ENCODE assay signal across 16 cellular contexts in the genomic region with DNA sequence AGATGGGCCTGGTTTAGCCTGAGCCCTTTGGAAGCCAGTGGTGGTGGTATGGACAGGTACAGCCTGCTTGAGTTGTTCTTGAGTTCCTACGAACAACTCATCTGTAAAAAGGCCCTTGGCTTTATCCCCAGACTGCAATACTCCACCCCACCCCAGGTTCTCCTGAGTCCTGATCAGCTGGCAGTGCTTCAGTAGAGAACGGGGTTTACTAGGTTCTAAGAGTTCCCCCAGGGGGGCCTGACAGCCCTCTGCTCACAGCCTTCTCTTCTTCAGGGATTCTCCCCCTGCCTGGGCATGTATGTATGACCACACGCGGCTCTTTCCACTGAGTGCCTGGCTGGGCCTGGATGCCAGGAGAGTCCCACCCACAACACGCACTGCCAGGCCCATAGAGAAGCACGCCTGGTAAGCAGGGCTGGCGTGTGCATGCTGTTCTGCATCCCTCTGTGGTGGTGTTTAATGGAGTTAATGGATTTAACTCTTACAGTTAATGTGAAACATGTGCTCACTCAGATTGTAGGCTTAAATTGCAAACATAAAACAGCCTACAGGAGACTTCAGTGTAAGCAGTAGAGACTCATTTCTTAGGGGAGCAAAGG. TPM values are rescaled to one million over a fixed set of nuclear protein-coding genes. Genes with fewer than 3 reads are reported as not detected.
A peak's percentile ranks its signal among the peaks of the same experiment; 100 is the strongest.
DNase-seq lines count a peak whose midpoint lies in the region; ATAC-seq, FAIRE-seq and TF ChIP-seq lines count a peak whose summit lies in the region.
"Had no signal": no experiment of that assay in that cellular context is flagged by ENCODE, and none has a peak within 500 bp of the region (broad histone marks: within the 10 kb centered on the region; RNA-seq: fewer than 3 reads in every experiment).

No MANE protein-coding gene starts in this region.

- no peaks in the 10 kb centered on the region for H4K20me1 ChIP-seq in HepG2 (ENCODE audit: insufficient read depth, low read length)

- H3K4me3 ChIP-seq in HepG2 (replicated peaks in 1 of 3; ENCODE audit: insufficient read depth in 1 of 3, low read depth in 2 of 3, low read length in 3 of 3) (no peak overlapping the region), right lobe of liver (no peak overlapping the region), esophagus squamous epithelium (no peak overlapping the region), trophoblast cell (ENCODE audit: low read depth, low read length) (no peak overlapping the region)

- H3K4me1 ChIP-seq in HepG2 (ENCODE audit: insufficient read depth, low read length), result no peaks in the 10 kb centered on the region
- H3K4me1 ChIP-seq in right lobe of liver, result no peaks in the 10 kb centered on the region
- peaks cover 0 to 14% (median 0%) of the 10 kb centered on the region in 3 donors for H3K4me1 ChIP-seq in esophagus squamous epithelium
- H3K4me1 ChIP-seq in trophoblast cell (ENCODE audit: control insufficient read depth in 1 of 2, insufficient read depth in 2 of 2, low read length in 2 of 2), result peaks cover 14% of the 10 kb centered on the region in 2 experiments

- no peak overlapping the region for H3K27ac ChIP-seq in HepG2 (ENCODE audit: extremely low read length, insufficient read depth, low read length)
- no peak overlapping the region for H3K27ac ChIP-seq in right lobe of liver
- H3K27ac ChIP-seq in esophagus squamous epithelium, result peak overlapping the region in 3 of 4 donors; percentile 34 to 55 (median 52)
- H3K27ac ChIP-seq in trophoblast cell (ENCODE audit: low read depth, low read length), result no peak overlapping the region
- H3K27ac ChIP-seq: 22Rv1, KMS-11 had no signal

- H3K36me3 ChIP-seq in HepG2 (replicated peaks in 1 of 2; ENCODE audit: control insufficient read depth in 1 of 2, insufficient read depth in 2 of 2, low read length in 2 of 2) (peaks cover 6 to 17% of the 10 kb centered on the region in 2 experiments; a peak in 4 of 5 replicates), right lobe of liver (peaks cover 0 to 13% (median 5%) of the 10 kb centered on the region in 4 donors), esophagus squamous epithelium (peaks cover 5 to 94% (median 37%) of the 10 kb centered on the region in 3 donors), trophoblast cell (ENCODE audit: control insufficient read depth in 1 of 2, insufficient read depth in 2 of 2, low read length in 2 of 2) (peaks cover 7 to 21% of the 10 kb centered on the region in 2 experiments)

- WGBS in HepG2 (ENCODE audit: low lambda C conversion rate), result 96% methylated on average over 7 of the region's 7 CpGs
- WGBS in right lobe of liver (ENCODE audit: insufficient coverage, low coverage, low lambda C conversion rate, missing lambda C conversion rate), result 100% methylated on average over 3 of the region's 7 CpGs
- 52 to 65% methylated on average over 6 to 7 of the region's 7 CpGs for WGBS in esophagus squamous epithelium, 2 donors
- no CpG with 5 or more reads among the region's 7 CpGs for WGBS in trophoblast cell (ENCODE audit: extremely low coverage, insufficient coverage, insufficient read length)

- TF ChIP-seq EP300 in HepG2 (IDR thresholded peaks at IDR 0.05; ENCODE audit: low read depth in 2 of 2, low read length in 2 of 2) (no peak), HepG2 (CRISPR knock-in tag; IDR thresholded peaks at IDR 0.05; ENCODE audit: borderline replicate concordance) (no peak)

- DNase-seq in HepG2 (ENCODE audit: low spot score), result no peak
- no peak for DNase-seq in right lobe of liver
- DNase-seq in esophagus squamous epithelium (lab: John Stamatoyannopoulos, UW), result no peak
- DNase-seq in trophoblast cell, result no peak
- no peak for DNase-seq in activated gamma-delta T cell (lab: John Stamatoyannopoulos, UW)
- no peak for DNase-seq in SHP77 (lab: John Stamatoyannopoulos, UW)
- DNase-seq in Kasumi-1 (lab: John Stamatoyannopoulos, UW), result no peak
- DNase-seq in NCI-H748 (lab: John Stamatoyannopoulos, UW; ENCODE audit: unreplicated experiment), result no peak
- DNase-seq: Calu3; CD4-positive, alpha-beta memory T cell; NCI-H1092; NCI-H146; NCI-H2081; NCI-H510A treated with DMSO at 0.1 percent for 48 hours had no signal

- H3K9me3 ChIP-seq in HepG2 (ENCODE audit: low read length) (no peaks in the 10 kb centered on the region), right lobe of liver (no peaks in the 10 kb centered on the region), esophagus squamous epithelium (no peaks in the 10 kb centered on the region), trophoblast cell (ENCODE audit: insufficient read depth, low read depth, low read length) (no peaks in the 10 kb centered on the region)

- no peak overlapping the region for H4K12ac ChIP-seq in trophoblast cell (ENCODE audit: low read depth, low read length)

- no peak for FAIRE-seq in HepG2 (lab: Jason Lieb, UNC)

- no peak overlapping the region for H3K4ac ChIP-seq in trophoblast cell (ENCODE audit: low read depth, low read length)

- no peak overlapping the region for H2BK120ac ChIP-seq in trophoblast cell (ENCODE audit: insufficient read depth, low read length, poor library complexity)

- no TSS peak for BruUV-seq in HepG2 (replicated peaks; lab: Mats Ljungman, UMichigan)

- TF ChIP-seq CTCF in HepG2 (CRISPR knock-in tag; IDR thresholded peaks at IDR 0.05) (no peak), right lobe of liver (IDR thresholded peaks at IDR 0.05) (no peak), esophagus squamous epithelium (IDR thresholded peaks at IDR 0.05) (peak in 2 of 6 experiments; percentile 15 to 16)

- H2AFZ ChIP-seq in HepG2 (ENCODE audit: low read length) (no peak overlapping the region), trophoblast cell (ENCODE audit: insufficient read depth, low read length, poor library complexity) (no peak overlapping the region)

- no peak for TF ChIP-seq POLR2A in HepG2 (IDR thresholded peaks at IDR 0.05; ENCODE audit: insufficient read depth in 1 of 2, low read depth in 2 of 2, low read length in 2 of 2)
- no peak for TF ChIP-seq POLR2A in right lobe of liver (IDR thresholded peaks at IDR 0.05)
- no peak for TF ChIP-seq POLR2A in esophagus squamous epithelium (IDR thresholded peaks at IDR 0.05)

- no peak overlapping the region for H2AK5ac ChIP-seq in trophoblast cell (ENCODE audit: low read length)

- in situ Hi-C loops in HepG2 (cut with HindIII; ENCODE audit: extremely low pct_ligation_motif_present, low pct_unique_long_range_greater_than_20kb), result no loop called here

- peak overlapping the region; percentile 32 for H3K14ac ChIP-seq in trophoblast cell (ENCODE audit: low read length)

- intact Hi-C loops in HepG2 (cut with micrococcal nuclease; ENCODE audit: unreplicated experiment) (no loop called here), right lobe of liver (cut with DNase I) (no loop called here), esophagus squamous epithelium (cut with DNase I) (no loop called here)

- no peak overlapping the region for H3K23ac ChIP-seq in trophoblast cell (ENCODE audit: low read length)

- H3K9ac ChIP-seq in HepG2 (ENCODE audit: insufficient read depth, low read depth, low read length), result no peak overlapping the region
- no peak overlapping the region for H3K9ac ChIP-seq in trophoblast cell (ENCODE audit: low read length)
- H3K9ac ChIP-seq: KMS-11 had no signal

- no peak overlapping the region for H4K91ac ChIP-seq in trophoblast cell (ENCODE audit: low read depth, low read length)

- H2BK12ac ChIP-seq in trophoblast cell (ENCODE audit: low read length), result no peak overlapping the region

- CTCF ChIA-PET in HepG2 (lab: Yijun Ruan, JAX; ENCODE audit: low intra/inter-chr PET ratio, low total read pairs), result no interaction called here

- no peaks in the 10 kb centered on the region for H3K79me2 ChIP-seq in HepG2 (ENCODE audit: insufficient read depth, low read length)
- no peaks in the 10 kb centered on the region for H3K79me2 ChIP-seq in trophoblast cell (ENCODE audit: control insufficient read depth, insufficient read depth, low read length, poor library complexity)

- no peak for TF ChIP-seq RAD21 in HepG2 (CRISPR knock-in tag; IDR thresholded peaks at IDR 0.05)

- H4K8ac ChIP-seq in trophoblast cell (ENCODE audit: low read depth, low read length), result no peak overlapping the region

- ATAC-seq in HepG2 (peak; percentile 23; the same call in 2 of the 3 replicates), right lobe of liver (no peak)

- H3K79me1 ChIP-seq in trophoblast cell (ENCODE audit: low read length), result no peaks in the 10 kb centered on the region

- no peak overlapping the region for H2BK5ac ChIP-seq in trophoblast cell (ENCODE audit: low read depth, low read length, poor library complexity)

- no peak overlapping the region for H3K4me2 ChIP-seq in HepG2 (ENCODE audit: low read depth, low read length)
- H3K4me2 ChIP-seq in trophoblast cell (ENCODE audit: low read length), result no peak overlapping the region
- H3K4me2 ChIP-seq: KMS-11 had no signal

- POLR2A ChIA-PET in HepG2 (lab: Yijun Ruan, JAX), result no interaction called here

- no peaks in the 10 kb centered on the region for H3K27me3 ChIP-seq in HepG2 (ENCODE audit: control insufficient read depth in 1 of 2, insufficient read depth in 2 of 2, low read length in 2 of 2)
- no peaks in the 10 kb centered on the region for H3K27me3 ChIP-seq in right lobe of liver
- H3K27me3 ChIP-seq in esophagus squamous epithelium, result no peaks in the 10 kb centered on the region
- no peaks in the 10 kb centered on the region for H3K27me3 ChIP-seq in trophoblast cell (ENCODE audit: insufficient read depth, low read length)

- H3K18ac ChIP-seq in trophoblast cell (ENCODE audit: low read length), result no peak overlapping the region

RNA-seq across cellular contexts. Expression of a gene that starts 44.3 kb away (rescaled TPM):
- total RNA-seq in HepG2 (2016; rRNA removed; fragmentation: Illumina TruSeq; extraction: Trizol) (1.1 and 3.9 TPM in 2 replicates), right lobe of liver (under 1 TPM in 5 of 6 experiments, not detected in 1; 0.11 to 0.40 (median 0.18) TPM), esophagus squamous epithelium (10 to 100 TPM in 3 of 4 donors, 1 to 10 TPM in 1; 7.2 to 24.7 (median 17.7) TPM)
- 0.30 and 1.1 TPM in 2 replicates for total RNA-seq in HepG2 (2016; cell fraction: cytosol; rRNA removed; fragmentation: Illumina TruSeq; extraction: Trizol; ENCODE audit: low read depth)
- total RNA-seq in HepG2 (2016; cell fraction: insoluble cytoplasmic fraction; rRNA removed; fragmentation: Illumina TruSeq; extraction: Trizol), result 0.82 and 4.9 TPM in 2 replicates
- 1.4 and 1.8 TPM in 2 replicates for total RNA-seq in HepG2 (2016; cell fraction: membrane; rRNA removed; fragmentation: Illumina TruSeq; extraction: Trizol)
- 5.0 and 8.1 TPM in 2 replicates for total RNA-seq in HepG2 (2016; cell fraction: nucleus; rRNA removed; fragmentation: Illumina TruSeq; extraction: Trizol)
- 24.7 and 27.0 TPM in 2 replicates for polyA plus RNA-seq in HepG2 (2011; rRNA removed)
- 6.2 and 8.6 TPM in 2 replicates for polyA plus RNA-seq in HepG2 (2011; cell fraction: cytosol; rRNA removed)
- 212 and 304 TPM in 2 replicates for polyA plus RNA-seq in HepG2 (2011; cell fraction: nucleus; rRNA removed)
- 9.7 and 13.8 TPM in 2 replicates for polyA plus RNA-seq in HepG2 (2012)
- 0.50 and 0.84 TPM in 2 replicates for polyA plus RNA-seq in HepG2 (2016; cell fraction: cytosol; fragmentation: Illumina TruSeq; extraction: Trizol; ENCODE audit: low read depth)
- polyA plus RNA-seq in HepG2 (2016; cell fraction: insoluble cytoplasmic fraction; fragmentation: Illumina TruSeq; extraction: Trizol; ENCODE audit: low read depth), result 1.1 and 1.8 TPM in 2 replicates
- polyA plus RNA-seq in HepG2 (2016; cell fraction: membrane; fragmentation: Illumina TruSeq; extraction: Trizol; ENCODE audit: low read depth), result 0.65 and 0.70 TPM in 2 replicates
- 16.5 and 18.2 TPM in 2 replicates for polyA plus RNA-seq in HepG2 (2016; cell fraction: nucleus; fragmentation: Illumina TruSeq; extraction: Trizol; ENCODE audit: insufficient read depth, low read depth)
- polyA minus RNA-seq in HepG2 (2011; rRNA and poly(A)+ RNA removed; ENCODE audit: low replicate concordance), result 1.9 and 33.5 TPM in 2 replicates
- polyA minus RNA-seq in HepG2 (2011; cell fraction: cytosol; rRNA and poly(A)+ RNA removed), result 10.2 and 17.1 TPM in 2 replicates
- 44.0 and 47.5 TPM in 2 replicates for polyA minus RNA-seq in HepG2 (2011; cell fraction: nucleus; rRNA and poly(A)+ RNA removed)
- 3.6 and 4.4 TPM in 2 replicates for polyA plus RNA-seq in trophoblast cell (2013)

Comparison
In these comparisons a context has a peak if more than half of its experiments do, and no peak if none do; other contexts are left out.
1. H3K27ac ChIP-seq: peak in esophagus squamous epithelium (3 of 4); none in HepG2 (single experiment), right lobe of liver (0 of 3) and trophoblast cell (single experiment).